ENCODE assay signal across 8 cellular contexts in genomic region chr7:87627634-87627994, GRCh38. TPM values are rescaled to one million over a fixed set of nuclear protein-coding genes. Genes with fewer than 3 reads are reported as not detected.
DNase-seq lines count a peak whose midpoint lies in the region; ATAC-seq, FAIRE-seq and TF ChIP-seq lines count a peak whose summit lies in the region.

No MANE protein-coding gene starts in this region.

- H3K36me3 Mint-ChIP-seq in astrocyte (ENCODE audit: low read depth, unreplicated experiment), result no peaks in the 10 kb centered on the region

- no peaks in the 10 kb centered on the region for H4K20me1 ChIP-seq in astrocyte (ENCODE audit: insufficient read depth, low read length)

- no peak for FAIRE-seq in astrocyte (lab: Jason Lieb, UNC)

- peak overlapping the region; percentile 72 for H3K9ac ChIP-seq in astrocyte (ENCODE audit: low read length)

- H3K4me3 Mint-ChIP-seq in astrocyte (ENCODE audit: unreplicated experiment), result peak overlapping the region; percentile 85
- peak overlapping the region; percentile 80 to 83 for H3K4me3 Mint-ChIP-seq in stimulated activated naive CD8-positive, alpha-beta T cell treated with anti-CD3 and anti-CD28 coated beads, Interleukin-15, amount 100 ng/mL, for 72 hours

- peak overlapping the region; percentile 97 for H2AFZ ChIP-seq in astrocyte (ENCODE audit: low read depth, low read length)

- no peaks in the 10 kb centered on the region for H3K4me1 Mint-ChIP-seq in astrocyte (ENCODE audit: low read depth, unreplicated experiment)
- H3K4me1 Mint-ChIP-seq in stimulated activated naive CD8-positive, alpha-beta T cell treated with anti-CD3 and anti-CD28 coated beads, Interleukin-15, amount 100 ng/mL, for 72 hours, result peaks cover 12% of the 10 kb centered on the region

- H3K9me3 Mint-ChIP-seq in astrocyte (ENCODE audit: unreplicated experiment), result peaks cover 4% of the 10 kb centered on the region
- no peaks in the 10 kb centered on the region for H3K9me3 Mint-ChIP-seq in stimulated activated naive CD8-positive, alpha-beta T cell treated with anti-CD3 and anti-CD28 coated beads, Interleukin-15, amount 100 ng/mL, for 72 hours

- no peak overlapping the region for H3K27ac ChIP-seq in astrocyte (ENCODE audit: low read depth, low read length)

- no peaks in the 10 kb centered on the region for H3K9me3 ChIP-seq in astrocyte (ENCODE audit: insufficient read depth, low read depth, low read length)

- peak overlapping the region; percentile 59 for H3K4me3 ChIP-seq in AG10803 (ENCODE audit: low read length)
- peak overlapping the region; percentile 70 for H3K4me3 ChIP-seq in astrocyte (ENCODE audit: insufficient read depth, low read depth, low read length)

- H3K36me3 ChIP-seq in astrocyte (ENCODE audit: insufficient read depth, low read length), result no peaks in the 10 kb centered on the region

- TF ChIP-seq CTCF in AG10803 (conservative IDR thresholded peaks at IDR 0.05; ENCODE audit: low read length) (no peak), astrocyte (IDR thresholded peaks at IDR 0.05; ENCODE audit: insufficient read depth, low read depth, low read length) (no peak)

- no peaks in the 10 kb centered on the region for H3K27me3 ChIP-seq in astrocyte (ENCODE audit: insufficient read depth, low read length)

- peaks cover 15% of the 10 kb centered on the region for H3K27me3 Mint-ChIP-seq in astrocyte (ENCODE audit: low read depth, unreplicated experiment)
- peaks cover 8% of the 10 kb centered on the region for H3K27me3 Mint-ChIP-seq in stimulated activated naive CD8-positive, alpha-beta T cell treated with anti-CD3 and anti-CD28 coated beads, Interleukin-15, amount 100 ng/mL, for 72 hours

- no peaks in the 10 kb centered on the region for H3K79me2 ChIP-seq in astrocyte (ENCODE audit: insufficient read depth, low read length)

- DNase-seq in AG10803 (ENCODE audit: low read depth) (no peak), astrocyte (ENCODE audit: low read depth) (no peak), iris pigment epithelial cell (ENCODE audit: low read depth) (peak; percentile 8), kidney glomerular epithelial cell (lab: John Stamatoyannopoulos, UW) (no peak), foreskin melanocyte (no peak)
- no peak for DNase-seq in stimulated activated naive CD8-positive, alpha-beta T cell treated with anti-CD3 and anti-CD28 coated beads, Interleukin-15, amount 100 ng/mL, for 72 hours

- ATAC-seq in GM19351 (IDR thresholded peaks at IDR 0.05; ENCODE audit: unreplicated experiment), result peak; percentile 21
- ATAC-seq in HG03432 (IDR thresholded peaks at IDR 0.05; ENCODE audit: unreplicated experiment), result peak; percentile 37
- peak; percentile 52 for ATAC-seq in stimulated activated naive CD8-positive, alpha-beta T cell treated with anti-CD3 and anti-CD28 coated beads, Interleukin-15, amount 100 ng/mL, for 72 hours

- peak overlapping the region; percentile 98 for H3K4me2 ChIP-seq in astrocyte (ENCODE audit: low read length)

- H3K4me1 ChIP-seq in astrocyte (ENCODE audit: insufficient read depth, low read length), result peaks cover 7% of the 10 kb centered on the region

- no peak overlapping the region for H3K27ac Mint-ChIP-seq in astrocyte (ENCODE audit: unreplicated experiment)
- H3K27ac Mint-ChIP-seq in stimulated activated naive CD8-positive, alpha-beta T cell treated with anti-CD3 and anti-CD28 coated beads, Interleukin-15, amount 100 ng/mL, for 72 hours, result peak overlapping the region; percentile 57 to 80

RNA-seq across cellular contexts. Expression of gene RUNDC3B, which starts 0.6 kb away (rescaled TPM):
- 0.34 and 0.79 TPM in 2 replicates for total RNA-seq in astrocyte

RNA-seq across cellular contexts. Expression of gene ABCB1, which starts 26.9 kb away (rescaled TPM):
- 0.79 and 1.8 TPM in 2 replicates for total RNA-seq in astrocyte
